20 cellular contexts compared by ENCODE assay signal in genomic region chr6:136066005-136066404, GRCh38.
A peak's percentile ranks its signal among the peaks of the same experiment; 100 is the strongest.
DNase-seq lines count a peak whose midpoint lies in the region; ATAC-seq and TF ChIP-seq lines count a peak whose summit lies in the region.
"Had no signal": no experiment of that assay in that cellular context is flagged by ENCODE, and none has a peak within 500 bp of the region (broad histone marks: within the 10 kb centered on the region; RNA-seq: fewer than 3 reads in every experiment).

No MANE protein-coding gene starts in this region.

- no peaks in the 10 kb centered on the region for H3K4me1 ChIP-seq in breast epithelium
- H3K4me1 ChIP-seq in upper lobe of right lung, result no peaks in the 10 kb centered on the region
- H3K4me1 ChIP-seq: transverse colon had no signal

- no peaks in the 10 kb centered on the region for H3K36me3 Mint-ChIP-seq in MCF 10A (ENCODE audit: insufficient read depth, unreplicated experiment)
- H3K36me3 Mint-ChIP-seq: immature natural killer cell had no signal

- TF ChIP-seq CTCF in MCF 10A (IDR thresholded peaks at IDR 0.05; ENCODE audit: unreplicated experiment) (no peak), breast epithelium (IDR thresholded peaks at IDR 0.05) (no peak), fibroblast of the aortic adventitia (IDR thresholded peaks at IDR 0.05; ENCODE audit: insufficient read depth, low read length) (no peak), upper lobe of right lung (IDR thresholded peaks at IDR 0.05) (no peak)

- H3K27me3 Mint-ChIP-seq in MCF 10A (ENCODE audit: insufficient read depth, unreplicated experiment), result no peaks in the 10 kb centered on the region
- H3K27me3 Mint-ChIP-seq: activated naive CD8-positive, alpha-beta T cell treated with anti-CD3 and anti-CD28 coated beads, Interleukin-2, amount 50 U/mL, for 24 hours; stimulated activated naive B cell treated with anti-CD40 and anti-IgM and Interleukin-4, amounts not matched to agents 10 μg/mL and 1 μg/mL and 100 μg/mL, for 72 hours had no signal

- H3K27ac ChIP-seq in breast epithelium, result no peak overlapping the region
- no peak overlapping the region for H3K27ac ChIP-seq in upper lobe of right lung
- H3K27ac ChIP-seq: C4-2B, transverse colon had no signal

- H3K36me3 ChIP-seq in breast epithelium, result no peaks in the 10 kb centered on the region
- H3K36me3 ChIP-seq in upper lobe of right lung, result no peaks in the 10 kb centered on the region
- H3K36me3 ChIP-seq: transverse colon had no signal

- H3K9me3 ChIP-seq in breast epithelium (no peaks in the 10 kb centered on the region), upper lobe of right lung (no peaks in the 10 kb centered on the region)
- H3K9me3 ChIP-seq: transverse colon had no signal

- DNase-seq in MCF 10A (ENCODE audit: unreplicated experiment), result peak; percentile 88
- DNase-seq in breast epithelium (ENCODE audit: low spot score in 2 of 2), result no peak
- DNase-seq in amniotic epithelial cell (ENCODE audit: low read depth), result peak; percentile 93
- DNase-seq in fibroblast of the aortic adventitia (ENCODE audit: low read depth), result peak; percentile 74
- no peak for DNase-seq in upper lobe of right lung
- no peak for DNase-seq in stimulated activated CD4-positive, alpha-beta T cell treated with anti-CD3 and anti-CD28 coated beads, Interleukin-2, amount 100 ng/mL, for 48 hours
- no peak for DNase-seq in cardiac septum (ENCODE audit: low spot score)
- DNase-seq in activated CD4-positive, alpha-beta T cell treated with anti-CD3 and anti-CD28 coated beads, Interleukin-2, amount 50 U/mL, for 48 hours, result no peak
- DNase-seq: 8988T; activated CD4-positive, CD25-positive, alpha-beta regulatory T cell; activated naive CD8-positive, alpha-beta T cell treated with anti-CD3 and anti-CD28 coated beads, Interleukin-2, amount 50 U/mL, for 24 hours; cerebellar nuclear complex; HCEC 1CT; immature natural killer cell; midbrain; NCI-H2029; stimulated activated naive B cell treated with anti-CD40 and anti-IgM and Interleukin-4, amounts not matched to agents 10 μg/mL and 1 μg/mL and 100 μg/mL, for 72 hours; T-helper 2 cell; transverse colon had no signal

- H3K4me3 Mint-ChIP-seq in MCF 10A (ENCODE audit: unreplicated experiment), result no peak overlapping the region
- H3K4me3 Mint-ChIP-seq: activated naive CD8-positive, alpha-beta T cell treated with anti-CD3 and anti-CD28 coated beads, Interleukin-2, amount 50 U/mL, for 24 hours; immature natural killer cell; stimulated activated naive B cell treated with anti-CD40 and anti-IgM and Interleukin-4, amounts not matched to agents 10 μg/mL and 1 μg/mL and 100 μg/mL, for 72 hours had no signal

- no peak overlapping the region for H3K4me3 ChIP-seq in breast epithelium
- no peak overlapping the region for H3K4me3 ChIP-seq in fibroblast of the aortic adventitia (ENCODE audit: low read depth, low read length)
- no peak overlapping the region for H3K4me3 ChIP-seq in upper lobe of right lung
- H3K4me3 ChIP-seq: transverse colon had no signal

- BruUV-seq in MCF 10A (replicated peaks; lab: Mats Ljungman, UMichigan), result no TSS peak

- H3K27me3 ChIP-seq in breast epithelium, result no peaks in the 10 kb centered on the region
- H3K27me3 ChIP-seq in upper lobe of right lung, result no peaks in the 10 kb centered on the region
- H3K27me3 ChIP-seq: transverse colon had no signal

- TF ChIP-seq POLR2A in breast epithelium (IDR thresholded peaks at IDR 0.05), result no peak

- intact Hi-C loops in MCF 10A (cut with micrococcal nuclease) (no loop called here), breast epithelium (cut with DNase I; ENCODE audit: low total_unique reads) (no loop called here), upper lobe of right lung (cut with DNase I) (no loop called here), cardiac septum (cut with DNase I) (no loop called here)

- ATAC-seq in upper lobe of right lung, result peak; percentile 66
- ATAC-seq: activated naive CD8-positive, alpha-beta T cell treated with anti-CD3 and anti-CD28 coated beads, Interleukin-2, amount 50 U/mL, for 24 hours; stimulated activated naive B cell treated with anti-CD40 and anti-IgM and Interleukin-4, amounts not matched to agents 10 μg/mL and 1 μg/mL and 100 μg/mL, for 72 hours had no signal

- H3K27ac Mint-ChIP-seq in MCF 10A (ENCODE audit: low read depth, unreplicated experiment), result peak overlapping the region; percentile 47
- H3K27ac Mint-ChIP-seq: activated naive CD8-positive, alpha-beta T cell treated with anti-CD3 and anti-CD28 coated beads, Interleukin-2, amount 50 U/mL, for 24 hours; immature natural killer cell; stimulated activated naive B cell treated with anti-CD40 and anti-IgM and Interleukin-4, amounts not matched to agents 10 μg/mL and 1 μg/mL and 100 μg/mL, for 72 hours had no signal

- peaks cover 30% of the 10 kb centered on the region for H3K4me1 Mint-ChIP-seq in MCF 10A (ENCODE audit: insufficient read depth, unreplicated experiment)
- H3K4me1 Mint-ChIP-seq: activated naive CD8-positive, alpha-beta T cell treated with anti-CD3 and anti-CD28 coated beads, Interleukin-2, amount 50 U/mL, for 24 hours; immature natural killer cell; stimulated activated naive B cell treated with anti-CD40 and anti-IgM and Interleukin-4, amounts not matched to agents 10 μg/mL and 1 μg/mL and 100 μg/mL, for 72 hours had no signal

- CTCF ChIA-PET in MCF 10A (lab: Yijun Ruan, JAX), result no interaction called here

- H3K9me3 Mint-ChIP-seq in MCF 10A (ENCODE audit: unreplicated experiment), result no peaks in the 10 kb centered on the region
- H3K9me3 Mint-ChIP-seq: activated naive CD8-positive, alpha-beta T cell treated with anti-CD3 and anti-CD28 coated beads, Interleukin-2, amount 50 U/mL, for 24 hours; immature natural killer cell had no signal

- POLR2A ChIA-PET in MCF 10A (lab: Yijun Ruan, JAX), result interaction anchor here (0.7 kb wide), 1 partner anchor 159 kb away, joined by 3 read pairs; no protein-coding TSS in a partner anchor

Comparison
In these comparisons a context has a peak if more than half of its experiments do, and no peak if none do; other contexts are left out.
1. DNase-seq: peak in MCF 10A (single experiment), amniotic epithelial cell (single experiment) and fibroblast of the aortic adventitia (single experiment); none in breast epithelium (0 of 2), upper lobe of right lung (single experiment), stimulated activated CD4-positive, alpha-beta T cell treated with anti-CD3 and anti-CD28 coated beads, Interleukin-2, amount 100 ng/mL, for 48 hours (0 of 2), cardiac septum (single experiment) and activated CD4-positive, alpha-beta T cell treated with anti-CD3 and anti-CD28 coated beads, Interleukin-2, amount 50 U/mL, for 48 hours (0 of 2).